Comparison of ENCODE assay signal across 15 cellular contexts in the genomic region with DNA sequence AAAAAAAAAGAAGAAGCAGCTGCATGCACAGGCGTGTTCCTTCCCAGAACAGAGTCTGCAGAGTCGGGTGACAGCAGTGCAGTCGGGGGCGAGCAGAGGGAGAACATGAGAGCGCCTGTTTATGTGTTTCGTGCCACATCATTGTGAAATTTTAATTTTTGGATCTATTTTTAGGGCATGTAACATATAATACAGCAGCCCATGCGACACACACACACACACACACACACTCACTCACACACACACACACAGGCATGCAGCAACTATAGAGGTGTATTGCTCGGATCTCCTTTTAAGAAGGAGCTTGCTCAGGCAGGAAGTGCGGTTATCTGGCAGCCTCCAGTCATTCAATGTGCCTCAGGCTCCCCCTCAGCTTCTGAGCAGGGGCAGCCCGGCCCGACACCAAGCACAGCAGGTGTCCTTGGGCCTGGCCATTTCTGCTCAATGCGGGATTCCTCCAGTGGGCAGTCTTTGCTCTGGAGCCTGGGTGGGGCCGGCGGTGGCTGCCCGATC.
A peak's percentile ranks its signal among the peaks of the same experiment; 100 is the strongest.
DNase-seq lines count a peak whose midpoint lies in the region; ATAC-seq and TF ChIP-seq lines count a peak whose summit lies in the region.
"Had no signal": no experiment of that assay in that cellular context is flagged by ENCODE, and none has a peak within 500 bp of the region (broad histone marks: within the 10 kb centered on the region; RNA-seq: fewer than 3 reads in every experiment).

No MANE protein-coding gene starts in this region.

- dilution Hi-C loops in mammary epithelial cell (cut with HindIII; ENCODE audit: low sequenced_read_pairs) = no loop called here

- H3K4me3 Mint-ChIP-seq in MCF 10A (ENCODE audit: unreplicated experiment) (no peak overlapping the region), type B pancreatic cell (no peak overlapping the region)
- H3K4me3 Mint-ChIP-seq: activated naive CD8-positive, alpha-beta T cell treated with anti-CD3 and anti-CD28 coated beads for 36 hours; central memory CD8-positive, alpha-beta T cell; T-helper 1 cell treated with Interleukin-12 subunit alpha and Interleukin-12 subunit beta and Interleukin-4 antibody, amounts not matched to agents 30 μg/mL and 1 μg/mL, for 36 hours had no signal

- intact Hi-C loops in mammary epithelial cell (cut with micrococcal nuclease) = no loop called here
- intact Hi-C loops in MCF 10A (cut with micrococcal nuclease) = no loop called here

- H3K79me2 ChIP-seq in mammary epithelial cell (ENCODE audit: insufficient read depth, low read length) = no peaks in the 10 kb centered on the region

- no peak overlapping the region for H3K27ac Mint-ChIP-seq in MCF 10A (ENCODE audit: low read depth, unreplicated experiment)
- peak overlapping the region; percentile 24 for H3K27ac Mint-ChIP-seq in type B pancreatic cell
- H3K27ac Mint-ChIP-seq: activated naive CD8-positive, alpha-beta T cell treated with anti-CD3 and anti-CD28 coated beads for 36 hours; T-helper 1 cell treated with Interleukin-12 subunit alpha and Interleukin-12 subunit beta and Interleukin-4 antibody, amounts not matched to agents 30 μg/mL and 1 μg/mL, for 36 hours had no signal

- no peak for TF ChIP-seq CTCF in mammary epithelial cell (conservative IDR thresholded peaks at IDR 0.05 in 1 of 2, IDR thresholded peaks at IDR 0.05 in 1 of 2; ENCODE audit: extremely low read depth in 1 of 2, insufficient read depth in 1 of 2, low read depth in 1 of 2, low read length in 2 of 2)
- no peak for TF ChIP-seq CTCF in MCF 10A (IDR thresholded peaks at IDR 0.05; ENCODE audit: unreplicated experiment)
- TF ChIP-seq CTCF in type B pancreatic cell (conservative IDR thresholded peaks at IDR 0.05) = no peak

- WGBS in mammary epithelial cell (ENCODE audit: low coverage, missing lambda C conversion rate) = 14% methylated on average over 5 of the region's 15 CpGs

- no peaks in the 10 kb centered on the region for H4K20me1 ChIP-seq in mammary epithelial cell (ENCODE audit: insufficient read depth, low read length)

- H3K27me3 ChIP-seq in mammary epithelial cell (ENCODE audit: insufficient read depth, low read length) (no peaks in the 10 kb centered on the region), NT2/D1 (ENCODE audit: insufficient read depth, insufficient read length) (no peaks in the 10 kb centered on the region)
- H3K27me3 ChIP-seq: transverse colon had no signal

- no peak overlapping the region for H2AFZ ChIP-seq in mammary epithelial cell (ENCODE audit: low read depth, low read length)

- peak overlapping the region in 1 of 3 experiments; percentile 30 for H3K4me3 ChIP-seq in mammary epithelial cell (replicated peaks in 1 of 3; ENCODE audit: insufficient read depth in 1 of 3, low read depth in 2 of 3, low read length in 3 of 3)
- no peak overlapping the region for H3K4me3 ChIP-seq in NT2/D1 (ENCODE audit: insufficient read length, low read depth)
- H3K4me3 ChIP-seq: transverse colon had no signal

- CTCF ChIA-PET in mammary epithelial cell (lab: Charles Lee; ENCODE audit: low non-redundant PET) = interaction anchor here (0.6 kb wide), 1 partner anchor 727 kb away, joined by 3 read pairs; no protein-coding TSS in a partner anchor
- CTCF ChIA-PET in MCF 10A (lab: Yijun Ruan, JAX) = interaction anchor here (0.6 to 2.9 kb wide), 6 partner anchors 9 to 726 kb away, joined by 3 to 11 read pairs (median 4); no protein-coding TSS in a partner anchor

- H3K9me3 Mint-ChIP-seq in MCF 10A (ENCODE audit: unreplicated experiment) (peaks cover 18% of the 10 kb centered on the region), type B pancreatic cell (peaks cover 6% of the 10 kb centered on the region)

- H3K36me3 ChIP-seq in mammary epithelial cell (ENCODE audit: insufficient read depth, low read length) = no peaks in the 10 kb centered on the region
- no peaks in the 10 kb centered on the region for H3K36me3 ChIP-seq in NT2/D1 (ENCODE audit: insufficient read depth, insufficient read length, low read length)
- H3K36me3 ChIP-seq: transverse colon had no signal

- ATAC-seq in esophagus mucosa = peak; percentile 51
- no peak for ATAC-seq in GM19395 (IDR thresholded peaks at IDR 0.05; ENCODE audit: unreplicated experiment)
- ATAC-seq: Panc1 had no signal

- H3K4me1 Mint-ChIP-seq in MCF 10A (ENCODE audit: insufficient read depth, unreplicated experiment) (peaks cover 5% of the 10 kb centered on the region), type B pancreatic cell (ENCODE audit: unreplicated experiment) (peaks cover 30% of the 10 kb centered on the region)
- H3K4me1 Mint-ChIP-seq: central memory CD8-positive, alpha-beta T cell had no signal

- peaks cover 14% of the 10 kb centered on the region for H3K9me3 ChIP-seq in mammary epithelial cell (replicated peaks; ENCODE audit: insufficient read depth, low read length)
- H3K9me3 ChIP-seq in NT2/D1 (ENCODE audit: insufficient read depth, low read length) = peaks cover 33% of the 10 kb centered on the region

- BruUV-seq in mammary epithelial cell (replicated peaks; lab: Mats Ljungman, UMichigan) = no TSS peak
- BruUV-seq in MCF 10A (replicated peaks; lab: Mats Ljungman, UMichigan) = no TSS peak

- H3K9ac ChIP-seq in mammary epithelial cell (ENCODE audit: insufficient read depth, low read length) (no peak overlapping the region), NT2/D1 (ENCODE audit: insufficient read length, low read depth) (peak overlapping the region; percentile 7)

- H3K36me3 Mint-ChIP-seq in MCF 10A (ENCODE audit: insufficient read depth, unreplicated experiment) (peaks cover 10% of the 10 kb centered on the region), type B pancreatic cell (peaks cover 13% of the 10 kb centered on the region)

- no peaks in the 10 kb centered on the region for H3K27me3 Mint-ChIP-seq in MCF 10A (ENCODE audit: insufficient read depth, unreplicated experiment)
- H3K27me3 Mint-ChIP-seq in type B pancreatic cell = no peaks in the 10 kb centered on the region
- H3K27me3 Mint-ChIP-seq: activated naive CD8-positive, alpha-beta T cell treated with anti-CD3 and anti-CD28 coated beads for 36 hours had no signal

- H3K4me1 ChIP-seq in mammary epithelial cell (ENCODE audit: insufficient read depth, low read length) (peaks cover 24% of the 10 kb centered on the region), NT2/D1 (ENCODE audit: insufficient read depth, insufficient read length) (peaks cover 9% of the 10 kb centered on the region)
- H3K4me1 ChIP-seq: transverse colon had no signal

- DNase-seq in mammary epithelial cell = peak; percentile 81
- DNase-seq in MCF 10A (ENCODE audit: unreplicated experiment) = no peak
- no peak for DNase-seq in NT2/D1 (ENCODE audit: low read depth, low spot score)
- no peak for DNase-seq in type B pancreatic cell (ENCODE audit: extremely low spot score, unreplicated experiment)
- no peak for DNase-seq in DMS 273 (lab: John Stamatoyannopoulos, UW; ENCODE audit: unreplicated experiment)
- no peak for DNase-seq in GF-D8 (lab: John Stamatoyannopoulos, UW)
- DNase-seq: activated naive CD8-positive, alpha-beta T cell treated with anti-CD3 and anti-CD28 coated beads for 36 hours; kidney glomerular epithelial cell; MM.1S; transverse colon had no signal

- H3K27ac ChIP-seq in mammary epithelial cell (ENCODE audit: insufficient read depth, low read depth, low read length) = no peak overlapping the region
- H3K27ac ChIP-seq: transverse colon had no signal

- POLR2A ChIA-PET in MCF 10A (lab: Yijun Ruan, JAX) = interaction anchor here (0.7 kb wide), 1 partner anchor 865 kb away, joined by 3 read pairs; no protein-coding TSS in a partner anchor

- in situ Hi-C loops in mammary epithelial cell (cut with MboI; ENCODE audit: low sequenced_read_pairs in 2 of 2) = loop anchor here (5.0 to 10.0 kb wide), 3 partner anchors 272 to 720 kb away; no protein-coding TSS in a partner anchor

- H3K4me2 ChIP-seq in mammary epithelial cell (ENCODE audit: insufficient read depth, low read depth, low read length) = peak overlapping the region; percentile 80
